ENCODE assay signal across 22 cellular contexts in genomic region chr2:46381263-46381849, GRCh38.
DNase-seq lines count a peak whose midpoint lies in the region; ATAC-seq, FAIRE-seq and TF ChIP-seq lines count a peak whose summit lies in the region.
"Had no signal": no experiment of that assay in that cellular context is flagged by ENCODE, and none has a peak within 500 bp of the region (broad histone marks: within the 10 kb centered on the region; RNA-seq: fewer than 3 reads in every experiment).

No MANE protein-coding gene starts in this region.

- H3K9ac ChIP-seq in HepG2 (ENCODE audit: insufficient read depth, low read depth, low read length): no peak overlapping the region

- H3K36me3 ChIP-seq in HepG2 (replicated peaks in 1 of 2; ENCODE audit: control insufficient read depth in 1 of 2, insufficient read depth in 2 of 2, low read length in 2 of 2) (peaks cover 70 to 96% of the 10 kb centered on the region in 2 experiments), upper lobe of left lung (peaks cover 81 to 100% (median 93%) of the 10 kb centered on the region in 4 donors)

- no peak for TF ChIP-seq RAD21 in HepG2 (CRISPR knock-in tag; IDR thresholded peaks at IDR 0.05)

- H2AFZ ChIP-seq in HepG2 (ENCODE audit: low read length): no peak overlapping the region

- no peaks in the 10 kb centered on the region for H3K27me3 ChIP-seq in HepG2 (ENCODE audit: control insufficient read depth in 1 of 2, insufficient read depth in 2 of 2, low read length in 2 of 2)
- no peaks in the 10 kb centered on the region for H3K27me3 ChIP-seq in upper lobe of left lung
- H3K27me3 ChIP-seq: body of pancreas, SJSA1, stomach had no signal

- CTCF ChIA-PET in HepG2 (lab: Yijun Ruan, JAX; ENCODE audit: low intra/inter-chr PET ratio, low total read pairs): no interaction called here

- H3K79me2 ChIP-seq in HepG2 (ENCODE audit: insufficient read depth, low read length): no peaks in the 10 kb centered on the region

- H3K27ac ChIP-seq in HepG2 (ENCODE audit: extremely low read length, insufficient read depth, low read length) (no peak overlapping the region), upper lobe of left lung (peak overlapping the region in 3 of 4 donors; percentile 43 to 69 (median 69))
- H3K27ac ChIP-seq: body of pancreas, SJSA1, stomach had no signal

- no peak for DNase-seq in activated naive CD8-positive, alpha-beta T cell treated with anti-CD3 and anti-CD28 coated beads, Interleukin-2, amount 50 U/mL, for 24 hours
- no peak for DNase-seq in activated naive CD8-positive, alpha-beta T cell treated with anti-CD3 and anti-CD28 coated beads for 36 hours
- peak; percentile 48 for DNase-seq in activated CD8-positive, alpha-beta memory T cell treated with anti-CD3 and anti-CD28 coated beads, Interleukin-2, amount 50 U/mL, for 48 hours
- DNase-seq in HepG2 (ENCODE audit: low spot score): no peak
- DNase-seq in upper lobe of left lung: no peak
- no peak for DNase-seq in ureter (ENCODE audit: low spot score)
- no peak for DNase-seq in naive thymus-derived CD8-positive, alpha-beta T cell
- no peak for DNase-seq in ACHN
- DNase-seq: activated naive CD4-positive, alpha-beta T cell treated with anti-CD3 and anti-CD28 coated beads, Interleukin-2, amount 10 ng/mL, durations not matched to agents 7 days and 5 days; activated T-cell treated with anti-CD3 and anti-CD28 coated beads, Interleukin-2, amount 50 U/mL, for 4 hours; body of pancreas; DMS153; HFFc6; NCI-H1417; NCI-H774; stomach had no signal

- H3K27me3 Mint-ChIP-seq in activated naive CD8-positive, alpha-beta T cell treated with anti-CD3 and anti-CD28 coated beads, Interleukin-2, amount 50 U/mL, for 24 hours: no peaks in the 10 kb centered on the region
- no peaks in the 10 kb centered on the region for H3K27me3 Mint-ChIP-seq in activated naive CD8-positive, alpha-beta T cell treated with anti-CD3 and anti-CD28 coated beads for 36 hours
- no peaks in the 10 kb centered on the region for H3K27me3 Mint-ChIP-seq in naive thymus-derived CD8-positive, alpha-beta T cell
- H3K27me3 Mint-ChIP-seq: activated naive CD4-positive, alpha-beta T cell treated with anti-CD3 and anti-CD28 coated beads, Interleukin-2, amount 10 ng/mL, durations not matched to agents 7 days and 5 days; naive thymus-derived CD4-positive, alpha-beta T cell had no signal

- intact Hi-C loops in HepG2 (cut with micrococcal nuclease; ENCODE audit: unreplicated experiment): no loop called here

- in situ Hi-C loops in HepG2 (cut with HindIII; ENCODE audit: extremely low pct_ligation_motif_present, low pct_unique_long_range_greater_than_20kb): no loop called here
- in situ Hi-C loops in ACHN (cut with HindIII; ENCODE audit: low pct_ligation_motif_present, low pct_unique_long_range_greater_than_20kb, low sequenced_read_pairs): no loop called here

- H3K36me3 Mint-ChIP-seq in activated naive CD8-positive, alpha-beta T cell treated with anti-CD3 and anti-CD28 coated beads, Interleukin-2, amount 50 U/mL, for 24 hours (ENCODE audit: low read depth): no peaks in the 10 kb centered on the region
- no peaks in the 10 kb centered on the region for H3K36me3 Mint-ChIP-seq in activated naive CD8-positive, alpha-beta T cell treated with anti-CD3 and anti-CD28 coated beads for 36 hours
- H3K36me3 Mint-ChIP-seq in naive thymus-derived CD8-positive, alpha-beta T cell: no peaks in the 10 kb centered on the region
- H3K36me3 Mint-ChIP-seq: CD14-positive monocyte; naive thymus-derived CD4-positive, alpha-beta T cell had no signal

- H3K9me3 ChIP-seq in HepG2 (ENCODE audit: low read length): no peaks in the 10 kb centered on the region
- no peaks in the 10 kb centered on the region for H3K9me3 ChIP-seq in upper lobe of left lung
- H3K9me3 ChIP-seq: body of pancreas, SJSA1, stomach had no signal

- 90% methylated on average over 2 of the region's 8 CpGs for WGBS in HepG2 (ENCODE audit: low lambda C conversion rate)
- 85% methylated on average over 8 of the region's 8 CpGs; no CpG with 5 or more reads in 1 of the 2 donors for WGBS in upper lobe of left lung, 2 donors

- no peak overlapping the region for H3K4me3 Mint-ChIP-seq in activated naive CD8-positive, alpha-beta T cell treated with anti-CD3 and anti-CD28 coated beads, Interleukin-2, amount 50 U/mL, for 24 hours
- H3K4me3 Mint-ChIP-seq in activated naive CD8-positive, alpha-beta T cell treated with anti-CD3 and anti-CD28 coated beads for 36 hours: no peak overlapping the region
- H3K4me3 Mint-ChIP-seq in naive thymus-derived CD8-positive, alpha-beta T cell: no peak overlapping the region
- H3K4me3 Mint-ChIP-seq: activated naive CD4-positive, alpha-beta T cell treated with anti-CD3 and anti-CD28 coated beads, Interleukin-2, amount 10 ng/mL, durations not matched to agents 7 days and 5 days; activated T-cell treated with anti-CD3 and anti-CD28 coated beads, Interleukin-2, amount 50 U/mL, for 4 hours; CD14-positive monocyte; HFFc6; naive thymus-derived CD4-positive, alpha-beta T cell; T-helper 1 cell treated with Interleukin-12 subunit alpha and Interleukin-12 subunit beta and Interleukin-4 antibody, amounts not matched to agents 30 μg/mL and 1 μg/mL, for 36 hours had no signal

- H3K27ac Mint-ChIP-seq in activated naive CD8-positive, alpha-beta T cell treated with anti-CD3 and anti-CD28 coated beads, Interleukin-2, amount 50 U/mL, for 24 hours: no peak overlapping the region
- H3K27ac Mint-ChIP-seq in activated naive CD8-positive, alpha-beta T cell treated with anti-CD3 and anti-CD28 coated beads for 36 hours: no peak overlapping the region
- H3K27ac Mint-ChIP-seq in naive thymus-derived CD8-positive, alpha-beta T cell: peak overlapping the region in 2 of 10 donors; percentile 37 to 84
- H3K27ac Mint-ChIP-seq: activated naive CD4-positive, alpha-beta T cell treated with anti-CD3 and anti-CD28 coated beads, Interleukin-2, amount 10 ng/mL, durations not matched to agents 7 days and 5 days; HFFc6; T-helper 1 cell treated with Interleukin-12 subunit alpha and Interleukin-12 subunit beta and Interleukin-4 antibody, amounts not matched to agents 30 μg/mL and 1 μg/mL, for 36 hours had no signal

- no peaks in the 10 kb centered on the region for H3K4me1 Mint-ChIP-seq in activated naive CD8-positive, alpha-beta T cell treated with anti-CD3 and anti-CD28 coated beads, Interleukin-2, amount 50 U/mL, for 24 hours
- no peaks in the 10 kb centered on the region for H3K4me1 Mint-ChIP-seq in activated naive CD8-positive, alpha-beta T cell treated with anti-CD3 and anti-CD28 coated beads for 36 hours
- no peaks in the 10 kb centered on the region for H3K4me1 Mint-ChIP-seq in naive thymus-derived CD8-positive, alpha-beta T cell
- H3K4me1 Mint-ChIP-seq: activated naive CD4-positive, alpha-beta T cell treated with anti-CD3 and anti-CD28 coated beads, Interleukin-2, amount 10 ng/mL, durations not matched to agents 7 days and 5 days; naive thymus-derived CD4-positive, alpha-beta T cell had no signal

- no peaks in the 10 kb centered on the region for H3K9me3 Mint-ChIP-seq in activated naive CD8-positive, alpha-beta T cell treated with anti-CD3 and anti-CD28 coated beads, Interleukin-2, amount 50 U/mL, for 24 hours
- H3K9me3 Mint-ChIP-seq in activated naive CD8-positive, alpha-beta T cell treated with anti-CD3 and anti-CD28 coated beads for 36 hours: no peaks in the 10 kb centered on the region
- H3K9me3 Mint-ChIP-seq in naive thymus-derived CD8-positive, alpha-beta T cell: no peaks in the 10 kb centered on the region
- H3K9me3 Mint-ChIP-seq: activated naive CD4-positive, alpha-beta T cell treated with anti-CD3 and anti-CD28 coated beads, Interleukin-2, amount 10 ng/mL, durations not matched to agents 7 days and 5 days; activated T-cell treated with anti-CD3 and anti-CD28 coated beads, Interleukin-2, amount 50 U/mL, for 4 hours; HFFc6; naive thymus-derived CD4-positive, alpha-beta T cell; T-helper 1 cell treated with Interleukin-12 subunit alpha and Interleukin-12 subunit beta and Interleukin-4 antibody, amounts not matched to agents 30 μg/mL and 1 μg/mL, for 36 hours had no signal

- H3K4me1 ChIP-seq in HepG2 (ENCODE audit: insufficient read depth, low read length): no peaks in the 10 kb centered on the region
- H3K4me1 ChIP-seq in upper lobe of left lung: peaks cover 15 to 37% (median 20%) of the 10 kb centered on the region in 4 donors
- H3K4me1 ChIP-seq: body of pancreas, SJSA1 had no signal

- H3K4me3 ChIP-seq in HepG2 (replicated peaks in 1 of 3; ENCODE audit: insufficient read depth in 1 of 3, low read depth in 2 of 3, low read length in 3 of 3) (no peak overlapping the region), upper lobe of left lung (no peak overlapping the region)
- H3K4me3 ChIP-seq: body of pancreas, SJSA1, stomach had no signal

- BruUV-seq in HepG2 (replicated peaks; lab: Mats Ljungman, UMichigan): no TSS peak

- FAIRE-seq in HepG2 (lab: Jason Lieb, UNC): no peak
- FAIRE-seq: colon, endometrium had no signal

- H3K4me2 ChIP-seq in HepG2 (ENCODE audit: low read depth, low read length): no peak overlapping the region

- ATAC-seq in activated naive CD8-positive, alpha-beta T cell treated with anti-CD3 and anti-CD28 coated beads, Interleukin-2, amount 50 U/mL, for 24 hours: peak; percentile 30
- ATAC-seq in HepG2 (peak; percentile 16), upper lobe of left lung (ENCODE audit: low FRiP score in 2 of 2) (no peak)
- no peak for ATAC-seq in naive thymus-derived CD8-positive, alpha-beta T cell
- ATAC-seq: body of pancreas; naive thymus-derived CD4-positive, alpha-beta T cell had no signal

- POLR2A ChIA-PET in HepG2 (lab: Yijun Ruan, JAX): no interaction called here
- POLR2A ChIA-PET in naive thymus-derived CD8-positive, alpha-beta T cell (lab: Charles Lee): no interaction called here

- TF ChIP-seq CTCF in HepG2 (CRISPR knock-in tag; IDR thresholded peaks at IDR 0.05) (no peak), upper lobe of left lung (IDR thresholded peaks at IDR 0.05) (no peak)

- no peak for TF ChIP-seq POLR2A in HepG2 (IDR thresholded peaks at IDR 0.05; ENCODE audit: insufficient read depth in 1 of 2, low read depth in 2 of 2, low read length in 2 of 2)
- TF ChIP-seq POLR2A in upper lobe of left lung (IDR thresholded peaks at IDR 0.05): no peak

- TF ChIP-seq EP300 in HepG2 (IDR thresholded peaks at IDR 0.05; ENCODE audit: low read depth in 2 of 2, low read length in 2 of 2) (no peak), HepG2 (CRISPR knock-in tag; IDR thresholded peaks at IDR 0.05; ENCODE audit: borderline replicate concordance) (no peak), upper lobe of left lung (IDR thresholded peaks at IDR 0.05) (no peak)

- no peaks in the 10 kb centered on the region for H4K20me1 ChIP-seq in HepG2 (ENCODE audit: insufficient read depth, low read length)

TF ChIP-seq in HepG2, 621 proteins besides CTCF, POLR2A, EP300 and RAD21 (continues in another document):
- 0 out of 2 replicates have a peak, but pooled peaks have one; percentile 6 for TF ChIP-seq FOSL1 (CRISPR knock-in tag; IDR thresholded peaks at IDR 0.05; ENCODE audit: borderline replicate concordance)
- TF ChIP-seq, protein P1, sequence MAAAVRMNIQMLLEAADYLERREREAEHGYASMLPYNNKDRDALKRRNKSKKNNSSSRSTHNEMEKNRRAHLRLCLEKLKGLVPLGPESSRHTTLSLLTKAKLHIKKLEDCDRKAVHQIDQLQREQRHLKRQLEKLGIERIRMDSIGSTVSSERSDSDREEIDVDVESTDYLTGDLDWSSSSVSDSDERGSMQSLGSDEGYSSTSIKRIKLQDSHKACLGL (CRISPR knock-in tag; IDR thresholded peaks at IDR 0.05): 0 out of 2 replicates have a peak, but pooled peaks have one; percentile 22
- no peak for TF ChIP-seq SOX6 (IDR thresholded peaks at IDR 0.05)
- no peak for TF ChIP-seq SOX6 (CRISPR knock-in tag; IDR thresholded peaks at IDR 0.05)

Comparison
In these comparisons a context has a peak if more than half of its experiments do, and no peak if none do; other contexts are left out.
1. ATAC-seq: peak in activated naive CD8-positive, alpha-beta T cell treated with anti-CD3 and anti-CD28 coated beads, Interleukin-2, amount 50 U/mL, for 24 hours (single experiment) and HepG2 (single experiment); none in upper lobe of left lung (0 of 2) and naive thymus-derived CD8-positive, alpha-beta T cell (0 of 2).